Comparison of ENCODE assay signal across 26 cellular contexts in the genomic region with DNA sequence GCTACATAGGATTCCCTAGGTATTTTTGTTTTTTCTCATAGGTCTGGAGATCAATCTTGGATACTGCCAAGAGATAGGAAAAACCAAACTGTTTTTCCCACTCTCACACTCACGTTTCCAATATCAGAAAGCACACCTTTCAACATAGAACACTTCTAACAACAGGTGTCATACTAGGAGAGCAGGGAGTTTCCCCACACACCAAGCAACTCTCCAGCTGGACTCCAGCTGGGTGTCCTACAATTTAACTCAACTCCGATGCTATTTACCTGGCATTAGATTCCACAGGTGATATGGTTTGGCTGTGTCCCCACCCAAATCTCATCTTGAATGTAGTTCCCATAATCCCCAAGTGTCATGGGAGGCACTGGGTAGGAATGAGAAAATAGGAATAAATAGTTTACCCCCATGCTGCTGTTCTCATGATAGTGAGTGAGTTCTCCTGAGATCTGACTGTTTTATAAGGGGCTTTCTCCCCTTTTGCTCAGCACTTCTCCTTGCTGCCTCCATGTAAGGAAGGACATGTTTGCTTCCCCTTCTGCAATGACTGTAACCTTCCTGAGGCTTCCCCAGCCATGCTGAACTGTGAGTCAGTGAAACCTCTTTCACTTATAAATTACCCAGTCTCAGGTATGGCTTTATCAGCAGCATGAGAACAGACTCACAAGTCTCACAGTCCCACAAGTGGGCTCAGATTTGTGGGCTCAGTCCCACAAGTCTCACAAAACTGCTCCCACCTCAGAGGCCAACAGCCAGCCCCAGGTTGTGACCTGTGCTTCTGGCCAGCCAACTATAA.
"Had no signal": no experiment of that assay in that cellular context is flagged by ENCODE, and none has a peak within 500 bp of the region (broad histone marks: within the 10 kb centered on the region; RNA-seq: fewer than 3 reads in every experiment).

No MANE protein-coding gene starts in this region.

- H3K9me3 Mint-ChIP-seq: mesothelial cell of epicardium; natural killer cell treated with Interleukin-12 subunit alpha and Interleukin-12 subunit beta and Interleukin-15 and Interleukin-18, amount 100 ng/mL, for 72 hours; neural crest cell; stimulated activated effector memory CD8-positive, alpha-beta T cell treated with anti-CD3 and anti-CD28 coated beads, Interleukin-12 subunit alpha, Interleukin-12 subunit beta, amount 100 ng/mL, for 72 hours had no signal

- H3K4me1 ChIP-seq: left lung, prostate gland, stomach had no signal

- H2AFZ ChIP-seq: hepatocyte had no signal

- H3K27ac Mint-ChIP-seq: effector memory CD8-positive, alpha-beta T cell; mesothelial cell of epicardium; naive B cell; natural killer cell treated with Interleukin-12 subunit alpha and Interleukin-12 subunit beta and Interleukin-15 and Interleukin-18, amount 100 ng/mL, for 72 hours; stimulated activated effector memory CD8-positive, alpha-beta T cell treated with anti-CD3 and anti-CD28 coated beads, Interleukin-12 subunit alpha, Interleukin-12 subunit beta, amount 100 ng/mL, for 72 hours had no signal

- H3K9me3 ChIP-seq: heart left ventricle, left lung, mucosa of descending colon, neutrophil, prostate gland, sigmoid colon, stomach, thyroid gland had no signal

- H3K27me3 ChIP-seq: heart left ventricle, hepatocyte, left lung, neutrophil, sigmoid colon, stomach, thyroid gland had no signal

- DNase-seq: cortex of kidney; effector memory CD8-positive, alpha-beta T cell; heart left ventricle; kidney; left cardiac atrium; left lung; mesenchymal stem cell; mucosa of descending colon; naive B cell; right cardiac atrium; sigmoid colon; stimulated activated CD4-positive, alpha-beta T cell treated with anti-CD3 and anti-CD28 coated beads, Interleukin-2, amount 100 ng/mL, for 24 hours; stimulated activated CD4-positive, alpha-beta T cell treated with anti-CD3 and anti-CD28 coated beads, Interleukin-4, amount 100 ng/mL, for 24 hours; stimulated activated naive CD4-positive, alpha-beta T cell treated with Interleukin-2 at 50 U/mL for 16 hours; stomach; thyroid gland; trophoblast cell had no signal

- H3K36me3 ChIP-seq: heart left ventricle, left lung, neutrophil, prostate gland, sigmoid colon, stomach, thyroid gland had no signal

- H3K4me1 Mint-ChIP-seq: naive B cell; stimulated activated effector memory CD8-positive, alpha-beta T cell treated with anti-CD3 and anti-CD28 coated beads, Interleukin-12 subunit alpha, Interleukin-12 subunit beta, amount 100 ng/mL, for 72 hours had no signal

- H3K4me3 ChIP-seq: heart left ventricle, hepatocyte, left lung, mucosa of descending colon, prostate gland, sigmoid colon, stomach, thyroid gland had no signal

- H3K36me3 Mint-ChIP-seq: mesothelial cell of epicardium; naive B cell; natural killer cell treated with Interleukin-12 subunit alpha and Interleukin-12 subunit beta and Interleukin-15 and Interleukin-18, amount 100 ng/mL, for 72 hours; stimulated activated effector memory CD8-positive, alpha-beta T cell treated with anti-CD3 and anti-CD28 coated beads, Interleukin-12 subunit alpha, Interleukin-12 subunit beta, amount 100 ng/mL, for 72 hours had no signal

- FAIRE-seq: endometrium, frontal cortex, kidney had no signal

- H3K27ac ChIP-seq: heart left ventricle, hepatocyte, left lung, neutrophil, prostate gland, sigmoid colon, stomach, thyroid gland had no signal

- ATAC-seq: effector memory CD8-positive, alpha-beta T cell; heart left ventricle; left cardiac atrium; left lung; mucosa of descending colon; natural killer cell treated with Interleukin-12 subunit alpha and Interleukin-12 subunit beta and Interleukin-15 and Interleukin-18, amount 100 ng/mL, for 72 hours; right cardiac atrium; stimulated activated effector memory CD8-positive, alpha-beta T cell treated with anti-CD3 and anti-CD28 coated beads, Interleukin-12 subunit alpha, Interleukin-12 subunit beta, amount 100 ng/mL, for 72 hours had no signal

- H3K4me2 ChIP-seq: hepatocyte had no signal

- H3K4me3 Mint-ChIP-seq: effector memory CD8-positive, alpha-beta T cell; mesothelial cell of epicardium; naive B cell; natural killer cell treated with Interleukin-12 subunit alpha and Interleukin-12 subunit beta and Interleukin-15 and Interleukin-18, amount 100 ng/mL, for 72 hours; neural crest cell; stimulated activated effector memory CD8-positive, alpha-beta T cell treated with anti-CD3 and anti-CD28 coated beads, Interleukin-12 subunit alpha, Interleukin-12 subunit beta, amount 100 ng/mL, for 72 hours had no signal

- H3K79me2 ChIP-seq: hepatocyte had no signal
